ENCODE assay signal across 1 cellular context in the genomic region with DNA sequence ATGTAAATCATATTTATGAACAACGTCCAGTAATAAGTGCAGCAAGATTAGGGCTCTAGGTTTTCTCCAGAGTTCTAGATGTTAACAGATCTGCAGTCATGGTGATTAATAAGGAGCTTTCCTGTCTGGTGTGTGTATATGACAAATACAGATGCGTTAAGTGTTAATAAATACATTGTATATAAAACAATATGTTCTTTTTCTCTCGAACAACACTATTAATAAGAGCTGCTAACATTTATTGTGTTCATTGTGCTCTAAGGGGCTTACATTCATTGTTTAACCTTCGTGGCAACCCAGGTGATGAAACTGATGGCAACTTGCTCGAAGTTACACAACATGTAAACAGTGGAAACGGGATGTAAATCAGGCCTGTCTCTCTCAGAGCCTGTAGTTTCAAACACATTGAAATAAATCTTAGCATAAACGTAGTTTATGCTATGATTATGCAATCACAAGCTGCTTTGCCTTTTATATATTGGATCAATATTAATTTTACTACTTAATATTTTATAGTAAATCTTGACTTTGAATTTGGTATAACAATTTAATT.
TF ChIP-seq lines count a peak whose summit lies in the region.

No MANE protein-coding gene starts in this region.

TF ChIP-seq in K562, 482 proteins besides CTCF, POLR2A, EP300 and RAD21 (continued from another document):
- TF ChIP-seq, protein P1, sequence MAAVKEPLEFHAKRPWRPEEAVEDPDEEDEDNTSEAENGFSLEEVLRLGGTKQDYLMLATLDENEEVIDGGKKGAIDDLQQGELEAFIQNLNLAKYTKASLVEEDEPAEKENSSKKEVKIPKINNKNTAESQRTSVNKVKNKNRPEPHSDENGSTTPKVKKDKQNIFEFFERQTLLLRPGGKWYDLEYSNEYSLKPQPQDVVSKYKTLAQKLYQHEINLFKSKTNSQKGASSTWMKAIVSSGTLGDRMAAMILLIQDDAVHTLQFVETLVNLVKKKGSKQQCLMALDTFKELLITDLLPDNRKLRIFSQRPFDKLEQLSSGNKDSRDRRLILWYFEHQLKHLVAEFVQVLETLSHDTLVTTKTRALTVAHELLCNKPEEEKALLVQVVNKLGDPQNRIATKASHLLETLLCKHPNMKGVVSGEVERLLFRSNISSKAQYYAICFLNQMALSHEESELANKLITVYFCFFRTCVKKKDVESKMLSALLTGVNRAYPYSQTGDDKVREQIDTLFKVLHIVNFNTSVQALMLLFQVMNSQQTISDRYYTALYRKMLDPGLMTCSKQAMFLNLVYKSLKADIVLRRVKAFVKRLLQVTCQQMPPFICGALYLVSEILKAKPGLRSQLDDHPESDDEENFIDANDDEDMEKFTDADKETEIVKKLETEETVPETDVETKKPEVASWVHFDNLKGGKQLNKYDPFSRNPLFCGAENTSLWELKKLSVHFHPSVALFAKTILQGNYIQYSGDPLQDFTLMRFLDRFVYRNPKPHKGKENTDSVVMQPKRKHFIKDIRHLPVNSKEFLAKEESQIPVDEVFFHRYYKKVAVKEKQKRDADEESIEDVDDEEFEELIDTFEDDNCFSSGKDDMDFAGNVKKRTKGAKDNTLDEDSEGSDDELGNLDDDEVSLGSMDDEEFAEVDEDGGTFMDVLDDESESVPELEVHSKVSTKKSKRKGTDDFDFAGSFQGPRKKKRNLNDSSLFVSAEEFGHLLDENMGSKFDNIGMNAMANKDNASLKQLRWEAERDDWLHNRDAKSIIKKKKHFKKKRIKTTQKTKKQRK (IDR thresholded peaks at IDR 0.05; ENCODE audit: borderline replicate concordance, low read depth, low read length), result no peak
- TF ChIP-seq JUND (IDR thresholded peaks at IDR 0.05; ENCODE audit: borderline replicate concordance, low read depth, low read length), result 0 out of 2 replicates have a peak, but pooled peaks have one; percentile 15
- TF ChIP-seq JUND (tag; IDR thresholded peaks at IDR 0.05; ENCODE audit: borderline replicate concordance, low read depth, low read length), result no peak
- TF ChIP-seq, protein P2, sequence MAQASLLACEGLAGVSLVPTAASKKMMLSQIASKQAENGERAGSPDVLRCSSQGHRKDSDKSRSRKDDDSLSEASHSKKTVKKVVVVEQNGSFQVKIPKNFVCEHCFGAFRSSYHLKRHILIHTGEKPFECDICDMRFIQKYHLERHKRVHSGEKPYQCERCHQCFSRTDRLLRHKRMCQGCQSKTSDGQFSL (CRISPR knock-in tag; IDR thresholded peaks at IDR 0.05), result no peak
- TF ChIP-seq, protein P2 (tag; IDR thresholded peaks at IDR 0.05), result no peak
- TF ChIP-seq CEBPB (tag; IDR thresholded peaks at IDR 0.05), result peak; percentile 69
- TF ChIP-seq ZC3H11A (IDR thresholded peaks at IDR 0.05; ENCODE audit: low read depth, low read length), result no peak
- TF ChIP-seq ZZZ3 (IDR thresholded peaks at IDR 0.05), result no peak
- TF ChIP-seq, protein P3, sequence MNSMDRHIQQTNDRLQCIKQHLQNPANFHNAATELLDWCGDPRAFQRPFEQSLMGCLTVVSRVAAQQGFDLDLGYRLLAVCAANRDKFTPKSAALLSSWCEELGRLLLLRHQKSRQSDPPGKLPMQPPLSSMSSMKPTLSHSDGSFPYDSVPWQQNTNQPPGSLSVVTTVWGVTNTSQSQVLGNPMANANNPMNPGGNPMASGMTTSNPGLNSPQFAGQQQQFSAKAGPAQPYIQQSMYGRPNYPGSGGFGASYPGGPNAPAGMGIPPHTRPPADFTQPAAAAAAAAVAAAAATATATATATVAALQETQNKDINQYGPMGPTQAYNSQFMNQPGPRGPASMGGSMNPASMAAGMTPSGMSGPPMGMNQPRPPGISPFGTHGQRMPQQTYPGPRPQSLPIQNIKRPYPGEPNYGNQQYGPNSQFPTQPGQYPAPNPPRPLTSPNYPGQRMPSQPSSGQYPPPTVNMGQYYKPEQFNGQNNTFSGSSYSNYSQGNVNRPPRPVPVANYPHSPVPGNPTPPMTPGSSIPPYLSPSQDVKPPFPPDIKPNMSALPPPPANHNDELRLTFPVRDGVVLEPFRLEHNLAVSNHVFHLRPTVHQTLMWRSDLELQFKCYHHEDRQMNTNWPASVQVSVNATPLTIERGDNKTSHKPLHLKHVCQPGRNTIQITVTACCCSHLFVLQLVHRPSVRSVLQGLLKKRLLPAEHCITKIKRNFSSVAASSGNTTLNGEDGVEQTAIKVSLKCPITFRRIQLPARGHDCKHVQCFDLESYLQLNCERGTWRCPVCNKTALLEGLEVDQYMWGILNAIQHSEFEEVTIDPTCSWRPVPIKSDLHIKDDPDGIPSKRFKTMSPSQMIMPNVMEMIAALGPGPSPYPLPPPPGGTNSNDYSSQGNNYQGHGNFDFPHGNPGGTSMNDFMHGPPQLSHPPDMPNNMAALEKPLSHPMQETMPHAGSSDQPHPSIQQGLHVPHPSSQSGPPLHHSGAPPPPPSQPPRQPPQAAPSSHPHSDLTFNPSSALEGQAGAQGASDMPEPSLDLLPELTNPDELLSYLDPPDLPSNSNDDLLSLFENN (IDR thresholded peaks at IDR 0.05; ENCODE audit: low read depth in 2 of 2, low read length in 2 of 2), result no peak
- TF ChIP-seq ZNF77 (CRISPR knock-in tag; IDR thresholded peaks at IDR 0.05), result no peak
- no peak for TF ChIP-seq ZNF76 (CRISPR knock-in tag; IDR thresholded peaks at IDR 0.05; ENCODE audit: borderline replicate concordance)
- TF ChIP-seq ZKSCAN8 (CRISPR knock-in tag; IDR thresholded peaks at IDR 0.05), result peak; percentile 86; the same call in 1 of the 2 replicates
- TF ChIP-seq E2F3 (CRISPR knock-in tag; IDR thresholded peaks at IDR 0.05), result no peak
- no peak for TF ChIP-seq HMBOX1 (IDR thresholded peaks at IDR 0.05)
- no peak for TF ChIP-seq SRSF3 (IDR thresholded peaks at IDR 0.05; ENCODE audit: insufficient read depth, low read length)
- TF ChIP-seq ZBTB7A (IDR thresholded peaks at IDR 0.05; ENCODE audit: borderline replicate concordance, control insufficient read depth, low read depth, low read length), result no peak
- no peak for TF ChIP-seq C11orf30 (IDR thresholded peaks at IDR 0.05; ENCODE audit: low read depth)
- no peak for TF ChIP-seq SMAD2 (IDR thresholded peaks at IDR 0.05; ENCODE audit: low read depth, low read length)
- TF ChIP-seq MXD1 (CRISPR knock-in tag; IDR thresholded peaks at IDR 0.05; ENCODE audit: borderline replicate concordance, poor library complexity, severe bottlenecking), result no peak
- no peak for TF ChIP-seq KDM2B (CRISPR knock-in tag; IDR thresholded peaks at IDR 0.05)
- TF ChIP-seq POLR2B (IDR thresholded peaks at IDR 0.05; ENCODE audit: low read depth, partially characterized antibody), result no peak
- TF ChIP-seq LARP7 (IDR thresholded peaks at IDR 0.05), result no peak
- TF ChIP-seq, protein P4, sequence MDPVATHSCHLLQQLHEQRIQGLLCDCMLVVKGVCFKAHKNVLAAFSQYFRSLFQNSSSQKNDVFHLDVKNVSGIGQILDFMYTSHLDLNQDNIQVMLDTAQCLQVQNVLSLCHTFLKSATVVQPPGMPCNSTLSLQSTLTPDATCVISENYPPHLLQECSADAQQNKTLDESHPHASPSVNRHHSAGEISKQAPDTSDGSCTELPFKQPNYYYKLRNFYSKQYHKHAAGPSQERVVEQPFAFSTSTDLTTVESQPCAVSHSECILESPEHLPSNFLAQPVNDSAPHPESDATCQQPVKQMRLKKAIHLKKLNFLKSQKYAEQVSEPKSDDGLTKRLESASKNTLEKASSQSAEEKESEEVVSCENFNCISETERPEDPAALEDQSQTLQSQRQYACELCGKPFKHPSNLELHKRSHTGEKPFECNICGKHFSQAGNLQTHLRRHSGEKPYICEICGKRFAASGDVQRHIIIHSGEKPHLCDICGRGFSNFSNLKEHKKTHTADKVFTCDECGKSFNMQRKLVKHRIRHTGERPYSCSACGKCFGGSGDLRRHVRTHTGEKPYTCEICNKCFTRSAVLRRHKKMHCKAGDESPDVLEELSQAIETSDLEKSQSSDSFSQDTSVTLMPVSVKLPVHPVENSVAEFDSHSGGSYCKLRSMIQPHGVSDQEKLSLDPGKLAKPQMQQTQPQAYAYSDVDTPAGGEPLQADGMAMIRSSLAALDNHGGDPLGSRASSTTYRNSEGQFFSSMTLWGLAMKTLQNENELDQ (CRISPR knock-in tag; IDR thresholded peaks at IDR 0.05; ENCODE audit: borderline replicate concordance), result no peak
- no peak for TF ChIP-seq NCOA2 (IDR thresholded peaks at IDR 0.05; ENCODE audit: partially characterized antibody in 2 of 2)
- 0 out of 4 replicates have a peak, but pooled peaks of 1 of the 2 experiments have one; percentile 17 for TF ChIP-seq FOXK2 (conservative IDR thresholded peaks at IDR 0.05 in 1 of 2, IDR thresholded peaks at IDR 0.05 in 1 of 2; ENCODE audit: low read depth in 2 of 2)
- no peak for TF ChIP-seq ZNF165 (CRISPR knock-in tag; IDR thresholded peaks at IDR 0.05; ENCODE audit: borderline replicate concordance)
- TF ChIP-seq ZNF175 (CRISPR knock-in tag; IDR thresholded peaks at IDR 0.05; ENCODE audit: low read depth), result peak; percentile 63; the same call in 1 of the 2 replicates
- TF ChIP-seq CAMTA2 (CRISPR knock-in tag; conservative IDR thresholded peaks at IDR 0.05), result no peak
- TF ChIP-seq ZNF431 (CRISPR knock-in tag; IDR thresholded peaks at IDR 0.05), result no peak
- TF ChIP-seq SRSF1 (IDR thresholded peaks at IDR 0.05; ENCODE audit: low read depth, low read length), result no peak
- TF ChIP-seq, protein P5, sequence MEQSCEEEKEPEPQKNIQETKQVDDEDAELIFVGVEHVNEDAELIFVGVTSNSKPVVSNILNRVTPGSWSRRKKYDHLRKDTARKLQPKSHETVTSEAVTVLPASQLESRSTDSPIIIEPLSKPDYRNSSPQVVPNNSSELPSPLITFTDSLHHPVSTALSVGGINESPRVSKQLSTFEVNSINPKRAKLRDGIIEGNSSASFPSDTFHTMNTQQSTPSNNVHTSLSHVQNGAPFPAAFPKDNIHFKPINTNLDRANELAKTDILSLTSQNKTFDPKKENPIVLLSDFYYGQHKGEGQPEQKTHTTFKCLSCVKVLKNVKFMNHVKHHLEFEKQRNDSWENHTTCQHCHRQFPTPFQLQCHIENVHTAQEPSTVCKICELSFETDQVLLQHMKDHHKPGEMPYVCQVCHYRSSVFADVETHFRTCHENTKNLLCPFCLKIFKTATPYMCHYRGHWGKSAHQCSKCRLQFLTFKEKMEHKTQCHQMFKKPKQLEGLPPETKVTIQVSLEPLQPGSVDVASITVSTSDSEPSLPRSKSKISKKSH (CRISPR knock-in tag; IDR thresholded peaks at IDR 0.05), result no peak
- TF ChIP-seq HNRNPK (IDR thresholded peaks at IDR 0.05; ENCODE audit: low read depth, low read length, poor library complexity, severe bottlenecking), result no peak
- peak in 1 of 2 experiments; percentile 83; a peak in 2 of 4 replicates for TF ChIP-seq FOXA3 (CRISPR knock-in tag; conservative IDR thresholded peaks at IDR 0.05 in 1 of 2, IDR thresholded peaks at IDR 0.05 in 1 of 2)
- TF ChIP-seq E2F5 (CRISPR knock-in tag; IDR thresholded peaks at IDR 0.05), result no peak
- TF ChIP-seq TEAD1 (CRISPR knock-in tag; IDR thresholded peaks at IDR 0.05), result no peak
- TF ChIP-seq, protein P6, sequence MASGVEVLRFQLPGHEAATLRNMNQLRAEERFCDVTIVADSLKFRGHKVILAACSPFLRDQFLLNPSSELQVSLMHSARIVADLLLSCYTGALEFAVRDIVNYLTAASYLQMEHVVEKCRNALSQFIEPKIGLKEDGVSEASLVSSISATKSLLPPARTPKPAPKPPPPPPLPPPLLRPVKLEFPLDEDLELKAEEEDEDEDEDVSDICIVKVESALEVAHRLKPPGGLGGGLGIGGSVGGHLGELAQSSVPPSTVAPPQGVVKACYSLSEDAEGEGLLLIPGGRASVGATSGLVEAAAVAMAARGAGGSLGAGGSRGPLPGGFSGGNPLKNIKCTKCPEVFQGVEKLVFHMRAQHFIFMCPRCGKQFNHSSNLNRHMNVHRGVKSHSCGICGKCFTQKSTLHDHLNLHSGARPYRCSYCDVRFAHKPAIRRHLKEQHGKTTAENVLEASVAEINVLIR (CRISPR knock-in tag; IDR thresholded peaks at IDR 0.05), result no peak
- TF ChIP-seq EP400 (IDR thresholded peaks at IDR 0.05), result peak; percentile 49; the same call in 1 of the 2 replicates
- TF ChIP-seq NFRKB (IDR thresholded peaks at IDR 0.05; ENCODE audit: low read depth), result no peak
- no peak for TF ChIP-seq DLX4 (CRISPR knock-in tag; IDR thresholded peaks at IDR 0.05)
- no peak for TF ChIP-seq PHF20 (IDR thresholded peaks at IDR 0.05; ENCODE audit: partially characterized antibody)
- TF ChIP-seq TCF3 (CRISPR knock-in tag; IDR thresholded peaks at IDR 0.05), result no peak
